Comparison of ENCODE assay signal across 9 cellular contexts in the genomic region with DNA sequence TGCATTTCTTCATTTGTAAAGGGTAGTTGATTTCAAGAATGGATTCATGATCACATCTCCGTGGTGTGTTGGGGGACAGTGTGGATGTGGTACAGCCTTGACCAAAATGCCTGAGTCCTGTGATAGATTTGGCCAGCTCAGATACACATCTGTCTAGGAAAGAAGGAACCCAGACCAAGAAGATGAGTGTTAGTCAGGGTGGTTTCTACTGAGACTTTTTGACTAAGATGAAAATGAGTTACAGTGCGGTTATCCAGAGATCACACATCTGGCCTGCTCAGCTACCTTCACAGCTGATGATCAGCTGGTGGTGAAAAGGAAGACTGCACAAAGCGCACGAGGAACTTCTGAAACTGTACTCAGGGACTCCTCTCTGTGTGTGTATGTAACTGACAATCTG.
A peak's percentile ranks its signal among the peaks of the same experiment; 100 is the strongest.
DNase-seq lines count a peak whose midpoint lies in the region; ATAC-seq lines count a peak whose summit lies in the region.
"Had no signal": no experiment of that assay in that cellular context is flagged by ENCODE, and none has a peak within 500 bp of the region (broad histone marks: within the 10 kb centered on the region; RNA-seq: fewer than 3 reads in every experiment).

No MANE protein-coding gene starts in this region.

- ATAC-seq in GM18867 (IDR thresholded peaks at IDR 0.05; ENCODE audit: unreplicated experiment) = peak; percentile 84
- peak; percentile 93 for ATAC-seq in HG02870 (IDR thresholded peaks at IDR 0.05; ENCODE audit: unreplicated experiment)
- ATAC-seq in effector memory CD8-positive, alpha-beta T cell (replicated peaks) = peak; percentile 79

- peaks cover 3% of the 10 kb centered on the region for H3K27me3 Mint-ChIP-seq in T-helper 1 cell treated with Interleukin-12 subunit alpha and Interleukin-12 subunit beta and Interleukin-4 antibody, amounts not matched to agents 30 μg/mL and 1 μg/mL, for 36 hours (ENCODE audit: low read depth)
- H3K27me3 Mint-ChIP-seq in effector memory CD8-positive, alpha-beta T cell = no peaks in the 10 kb centered on the region

- H3K4me3 Mint-ChIP-seq in T-helper 1 cell treated with Interleukin-12 subunit alpha and Interleukin-12 subunit beta and Interleukin-4 antibody, amounts not matched to agents 30 μg/mL and 1 μg/mL, for 36 hours = peak overlapping the region; percentile 86
- H3K4me3 Mint-ChIP-seq in effector memory CD8-positive, alpha-beta T cell = peak overlapping the region; percentile 77 to 87
- H3K4me3 Mint-ChIP-seq: neural crest cell had no signal

- peaks cover 16% of the 10 kb centered on the region for H3K36me3 Mint-ChIP-seq in T-helper 1 cell treated with Interleukin-12 subunit alpha and Interleukin-12 subunit beta and Interleukin-4 antibody, amounts not matched to agents 30 μg/mL and 1 μg/mL, for 36 hours (ENCODE audit: low read depth)
- H3K36me3 Mint-ChIP-seq in effector memory CD8-positive, alpha-beta T cell (ENCODE audit: insufficient read depth) = peaks cover 23% of the 10 kb centered on the region

- no peaks in the 10 kb centered on the region for H3K9me3 Mint-ChIP-seq in T-helper 1 cell treated with Interleukin-12 subunit alpha and Interleukin-12 subunit beta and Interleukin-4 antibody, amounts not matched to agents 30 μg/mL and 1 μg/mL, for 36 hours
- H3K9me3 Mint-ChIP-seq in effector memory CD8-positive, alpha-beta T cell = no peaks in the 10 kb centered on the region
- H3K9me3 Mint-ChIP-seq: neural crest cell had no signal

- H3K4me1 Mint-ChIP-seq in T-helper 1 cell treated with Interleukin-12 subunit alpha and Interleukin-12 subunit beta and Interleukin-4 antibody, amounts not matched to agents 30 μg/mL and 1 μg/mL, for 36 hours (ENCODE audit: low read depth) = peaks cover 58% of the 10 kb centered on the region
- H3K4me1 Mint-ChIP-seq in effector memory CD8-positive, alpha-beta T cell (ENCODE audit: low read depth in 2 of 2) = peaks cover 56 to 59% of the 10 kb centered on the region in 2 donors

- peak; percentile 52 to 60 (median 58) for DNase-seq in effector memory CD8-positive, alpha-beta T cell
- peak; percentile 21 for DNase-seq in stimulated activated CD8-positive, alpha-beta memory T cell treated with anti-CD3 and anti-CD28 coated beads, Interleukin-7, amount 100 ng/mL, for 24 hours (ENCODE audit: low read depth)
- DNase-seq in C1 segment of cervical spinal cord (lab: John Stamatoyannopoulos, UW) (no peak), NCI-H446 (lab: John Stamatoyannopoulos, UW) (no peak), NCI-H2081 (lab: John Stamatoyannopoulos, UW) (no peak)

- peak overlapping the region; percentile 96 for H3K27ac Mint-ChIP-seq in T-helper 1 cell treated with Interleukin-12 subunit alpha and Interleukin-12 subunit beta and Interleukin-4 antibody, amounts not matched to agents 30 μg/mL and 1 μg/mL, for 36 hours
- peak overlapping the region; percentile 87 to 91 for H3K27ac Mint-ChIP-seq in effector memory CD8-positive, alpha-beta T cell

Comparison
In these comparisons a context has a peak if more than half of its experiments do, and no peak if none do; other contexts are left out.
1. DNase-seq: peak in effector memory CD8-positive, alpha-beta T cell (3 of 3) and stimulated activated CD8-positive, alpha-beta memory T cell treated with anti-CD3 and anti-CD28 coated beads, Interleukin-7, amount 100 ng/mL, for 24 hours (single experiment); none in C1 segment of cervical spinal cord (0 of 14), NCI-H446 (0 of 2) and NCI-H2081 (0 of 2).
2. Peak in every context shown above with its lines, with median percentiles within 50 percentile points of each other: ATAC-seq.